Comparison of ENCODE assay signal across 24 cellular contexts in the genomic region with DNA sequence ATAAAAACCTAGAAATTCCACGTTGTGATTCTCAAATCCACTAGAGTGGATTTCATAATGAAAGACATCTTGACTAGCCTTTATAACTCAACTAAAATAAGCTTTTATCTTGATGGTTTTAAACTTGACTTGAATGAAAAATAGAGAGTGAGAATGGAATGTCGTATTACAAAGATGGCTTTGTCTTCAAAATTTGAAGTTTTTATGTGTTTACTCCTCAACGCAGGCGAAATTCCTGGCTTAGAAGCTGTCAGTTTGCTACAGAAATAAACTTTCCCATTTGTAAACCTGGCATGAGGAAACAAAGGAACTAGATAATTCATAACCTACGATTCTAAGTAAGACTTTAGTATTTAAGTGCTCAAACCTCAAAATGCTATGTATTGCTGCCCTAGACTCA.
"Had no signal": no experiment of that assay in that cellular context is flagged by ENCODE, and none has a peak within 500 bp of the region (broad histone marks: within the 10 kb centered on the region; RNA-seq: fewer than 3 reads in every experiment).

No MANE protein-coding gene starts in this region.

- H3K27ac ChIP-seq: esophagus squamous epithelium, gastroesophageal sphincter, neutrophil, parathyroid adenoma, stomach, suprapubic skin, WERI-Rb-1 had no signal

- H3K9me3 ChIP-seq: esophagus squamous epithelium, gastroesophageal sphincter, neutrophil, stomach, suprapubic skin had no signal

- DNase-seq: activated CD8-positive, alpha-beta memory T cell treated with anti-CD3 and anti-CD28 coated beads for 24 hours; activated CD8-positive, alpha-beta memory T cell treated with anti-CD3 and anti-CD28 coated beads, Interleukin-2, amount 50 U/mL, for 4 hours; activated naive CD4-positive, alpha-beta T cell treated with Interleukin-2 at 50 U/mL for 16 hours; activated naive CD8-positive, alpha-beta T cell treated with anti-CD3 and anti-CD28 coated beads for 36 hours; activated T-cell treated with anti-CD3 and anti-CD28 coated beads, Interleukin-2, amount 50 U/mL, for 4 hours; esophagus squamous epithelium; head of caudate nucleus; hypothalamus; left cardiac atrium; small intestine; stimulated activated CD4-positive, alpha-beta T cell treated with anti-CD3 and anti-CD28 coated beads, Interleukin-15, amount 100 ng/mL, for 24 hours; stomach; T-cell; trophoblast cell; WERI-Rb-1 had no signal

- H2AFZ ChIP-seq: parathyroid adenoma had no signal

- H3K27me3 ChIP-seq: esophagus squamous epithelium, gastroesophageal sphincter, stomach, suprapubic skin had no signal

- H3K9ac ChIP-seq: parathyroid adenoma had no signal

- H3K9me3 Mint-ChIP-seq: activated T-cell treated with anti-CD3 and anti-CD28 coated beads, Interleukin-2, amount 50 U/mL, for 4 hours; activated T-helper 2 cell treated with anti-CD3 and anti-CD28 coated beads, Interferon-gamma antibody, Interleukin-2, Interleukin-4, amounts not matched to agents 10 μg/mL and 5 μg/mL and 100 μg/mL, durations not matched to agents 14 hours and 24 hours and 36 hours; brain; natural killer cell treated with Interleukin-12 subunit alpha and Interleukin-12 subunit beta and Interleukin-15 and Interleukin-18, amount 100 ng/mL, for 72 hours; stimulated activated memory B cell treated with anti-CD40 and anti-IgM and Interleukin-4, amounts not matched to agents 10 μg/mL and 1 μg/mL and 100 μg/mL, for 72 hours; T-cell; T-helper 2 cell treated with Interferon-gamma antibody and Interleukin-4, amounts not matched to agents 5 μg/mL and 100 μg/mL, for 36 hours had no signal

- H3K36me3 ChIP-seq: neutrophil had no signal

- H3K4me1 ChIP-seq: gastroesophageal sphincter, parathyroid adenoma had no signal

- H3K4me3 ChIP-seq: esophagus squamous epithelium, gastroesophageal sphincter, stomach, suprapubic skin had no signal

- H3K4me3 Mint-ChIP-seq: activated naive CD8-positive, alpha-beta T cell treated with anti-CD3 and anti-CD28 coated beads for 36 hours; activated T-cell treated with anti-CD3 and anti-CD28 coated beads, Interleukin-2, amount 50 U/mL, for 4 hours; brain; natural killer cell treated with Interleukin-12 subunit alpha and Interleukin-12 subunit beta and Interleukin-15 and Interleukin-18, amount 100 ng/mL, for 72 hours; stimulated activated memory B cell treated with anti-CD40 and anti-IgM and Interleukin-4, amounts not matched to agents 10 μg/mL and 1 μg/mL and 100 μg/mL, for 72 hours; T-cell; T-helper 2 cell treated with Interferon-gamma antibody and Interleukin-4, amounts not matched to agents 5 μg/mL and 100 μg/mL, for 36 hours had no signal

- H3K27ac Mint-ChIP-seq: activated naive CD8-positive, alpha-beta T cell treated with anti-CD3 and anti-CD28 coated beads for 36 hours; activated T-helper 2 cell treated with anti-CD3 and anti-CD28 coated beads, Interferon-gamma antibody, Interleukin-2, Interleukin-4, amounts not matched to agents 10 μg/mL and 5 μg/mL and 100 μg/mL, durations not matched to agents 14 hours and 24 hours and 36 hours; brain; natural killer cell treated with Interleukin-12 subunit alpha and Interleukin-12 subunit beta and Interleukin-15 and Interleukin-18, amount 100 ng/mL, for 72 hours; stimulated activated memory B cell treated with anti-CD40 and anti-IgM and Interleukin-4, amounts not matched to agents 10 μg/mL and 1 μg/mL and 100 μg/mL, for 72 hours; T-helper 2 cell treated with Interferon-gamma antibody and Interleukin-4, amounts not matched to agents 5 μg/mL and 100 μg/mL, for 36 hours had no signal

- H3K27me3 Mint-ChIP-seq: brain, T-cell had no signal

- ATAC-seq: activated T-cell treated with anti-CD3 and anti-CD28 coated beads, Interleukin-2, amount 50 U/mL, for 4 hours; gastroesophageal sphincter; left cardiac atrium; natural killer cell treated with Interleukin-12 subunit alpha and Interleukin-12 subunit beta and Interleukin-15 and Interleukin-18, amount 100 ng/mL, for 72 hours; stimulated activated memory B cell treated with anti-CD40 and anti-IgM and Interleukin-4, amounts not matched to agents 10 μg/mL and 1 μg/mL and 100 μg/mL, for 72 hours; T-cell had no signal

- H3K36me3 Mint-ChIP-seq: stimulated activated memory B cell treated with anti-CD40 and anti-IgM and Interleukin-4, amounts not matched to agents 10 μg/mL and 1 μg/mL and 100 μg/mL, for 72 hours had no signal
